In genomic region chr1:2391034-2391384, GRCh38 we compare ENCODE assay signal across 8 cellular contexts. TPM values are rescaled to one million over a fixed set of nuclear protein-coding genes. Genes with fewer than 3 reads are reported as not detected.
DNase-seq lines count a peak whose midpoint lies in the region; ATAC-seq and TF ChIP-seq lines count a peak whose summit lies in the region.

No MANE protein-coding gene starts in this region.

- TF ChIP-seq POLR2A in stomach (IDR thresholded peaks at IDR 0.05), result no peak

- H3K36me3 Mint-ChIP-seq in IgD-negative memory B cell (no peaks in the 10 kb centered on the region), immature natural killer cell (peaks cover 0 to 7% (median 0%) of the 10 kb centered on the region in 3 donors)

- H3K9me3 Mint-ChIP-seq in IgD-negative memory B cell (no peaks in the 10 kb centered on the region), immature natural killer cell (no peaks in the 10 kb centered on the region)

- DNase-seq in DMS53 (lab: John Stamatoyannopoulos, UW) (peak; percentile 66), DMS53 treated with DMSO at 0.1 percent for 48 hours (lab: John Stamatoyannopoulos, UW; ENCODE audit: unreplicated experiment) (no peak), astrocyte of the cerebellum (ENCODE audit: low read depth) (no peak), immature natural killer cell (no peak), stomach (no peak), GOT3 (lab: John Stamatoyannopoulos, UW) (no peak)

- H3K36me3 ChIP-seq in stomach, result peaks cover 2 to 48% (median 34%) of the 10 kb centered on the region in 4 donors

- WGBS in stomach, 5 donors, result 0 to 1% (median 0%) methylated on average over 1 to 31 of the region's 31 CpGs

- in situ Hi-C loops in astrocyte of the cerebellum (cut with HindIII; ENCODE audit: low sequenced_read_pairs), result no loop called here

- TF ChIP-seq CTCF in astrocyte of the cerebellum (IDR thresholded peaks at IDR 0.05; ENCODE audit: low read depth, low read length, missing control alignments), result no peak
- TF ChIP-seq CTCF in stomach (IDR thresholded peaks at IDR 0.05), result no peak

- intact Hi-C loops in stomach (cut with DNase I; ENCODE audit: low total_unique reads), result no loop called here

- peak overlapping the region; percentile 58 to 99 (median 88) for H3K27ac ChIP-seq in stomach

- H3K4me3 Mint-ChIP-seq in IgD-negative memory B cell (peak overlapping the region; percentile 81 to 98 (median 94)), immature natural killer cell (peak overlapping the region in 4 of 5 donors; percentile 77 to 83 (median 82))

- H3K4me3 ChIP-seq in astrocyte of the cerebellum (ENCODE audit: low read depth, low read length) (peak overlapping the region; percentile 94), stomach (peak overlapping the region; percentile 82 to 100 (median 94))

- H3K4me1 Mint-ChIP-seq in IgD-negative memory B cell, result peaks cover 13 to 24% (median 23%) of the 10 kb centered on the region in 3 donors
- H3K4me1 Mint-ChIP-seq in immature natural killer cell, result peaks cover 33 to 35% of the 10 kb centered on the region in 2 donors

- TF ChIP-seq EP300 in stomach (IDR thresholded peaks at IDR 0.05), result no peak

- H3K27me3 ChIP-seq in stomach, result no peaks in the 10 kb centered on the region

- H3K27me3 Mint-ChIP-seq in IgD-negative memory B cell (no peaks in the 10 kb centered on the region), immature natural killer cell (ENCODE audit: low read depth in 3 of 3) (peaks cover 0 to 3% (median 3%) of the 10 kb centered on the region in 3 donors)

- peak overlapping the region in 2 of 3 donors; percentile 84 to 94 for H3K27ac Mint-ChIP-seq in IgD-negative memory B cell
- peak overlapping the region in 1 of 6 donors; percentile 74 for H3K27ac Mint-ChIP-seq in immature natural killer cell

- H3K9me3 ChIP-seq in stomach, result no peaks in the 10 kb centered on the region

- H3K4me1 ChIP-seq in stomach, result peaks cover 38 to 51% (median 49%) of the 10 kb centered on the region in 4 donors

- ATAC-seq in GM21723 (IDR thresholded peaks at IDR 0.05; ENCODE audit: unreplicated experiment), result peak; percentile 9

RNA-seq across cellular contexts. Expression of gene MORN1, which starts 0.3 kb away (rescaled TPM):
- polyA plus RNA-seq in IgD-negative memory B cell, result 6.7 TPM
- 1 to 10 TPM in 2 of 3 donors, under 1 TPM in 1; 0.89 to 4.0 (median 3.9) TPM for polyA plus RNA-seq in immature natural killer cell
- total RNA-seq in stomach, result 10 to 100 TPM in 3 of 5 donors, 1 to 10 TPM in 2; 3.1 to 18.1 (median 15.8) TPM
- 1 to 10 TPM; 2.6 to 5.7 (median 3.7) TPM for polyA plus RNA-seq in stomach

RNA-seq across cellular contexts. Expression of gene RER1, which starts 0.6 kb away (rescaled TPM):
- polyA plus RNA-seq in IgD-negative memory B cell, result 141 TPM
- 100 to 1,000 TPM; 185 to 216 (median 210) TPM for polyA plus RNA-seq in immature natural killer cell
- total RNA-seq in stomach, result 10 to 100 TPM; 58.2 to 73.6 (median 69.6) TPM
- polyA plus RNA-seq in stomach, result 10 to 100 TPM; 38.2 to 63.8 (median 53.3) TPM

RNA-seq across cellular contexts. Expression of gene PEX10, which starts 21.4 kb away (rescaled TPM):
- polyA plus RNA-seq in IgD-negative memory B cell, result 14.8 TPM
- polyA plus RNA-seq in immature natural killer cell, result 10 to 100 TPM in 1 of 3 donors, 1 to 10 TPM in 2; 9.1 to 18.2 (median 9.3) TPM
- total RNA-seq in stomach, result 10 to 100 TPM in 3 of 5 donors, 1 to 10 TPM in 1, under 1 TPM in 1; 0.87 to 27.2 (median 17.6) TPM
- 10 to 100 TPM; 14.8 to 16.5 (median 15.0) TPM for polyA plus RNA-seq in stomach
